ENCODE assay signal across 11 cellular contexts in the genomic region with DNA sequence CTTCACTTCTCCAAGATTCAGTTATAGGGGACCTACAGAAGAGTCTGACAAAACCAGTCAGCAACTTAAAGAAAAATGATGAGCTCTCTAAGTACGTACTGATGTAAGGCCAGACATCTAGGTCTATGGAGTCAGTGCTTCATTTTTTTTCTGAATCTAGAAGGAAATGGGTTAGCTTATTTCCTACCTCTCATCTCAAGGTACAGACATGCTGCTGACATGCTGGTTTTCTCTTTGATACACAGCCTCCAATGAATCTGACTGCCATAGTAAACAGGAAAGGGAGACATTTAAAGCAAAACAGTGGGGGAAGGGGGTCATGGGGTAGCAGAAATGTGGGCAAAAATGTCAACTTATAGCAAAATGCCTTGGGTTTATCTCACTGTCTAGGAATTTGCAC. TPM values are rescaled to one million over a fixed set of nuclear protein-coding genes. Genes with fewer than 3 reads are reported as not detected.
DNase-seq lines count a peak whose midpoint lies in the region; ATAC-seq and TF ChIP-seq lines count a peak whose summit lies in the region.
"Had no signal": no experiment of that assay in that cellular context is flagged by ENCODE, and none has a peak within 500 bp of the region (broad histone marks: within the 10 kb centered on the region; RNA-seq: fewer than 3 reads in every experiment).

No MANE protein-coding gene starts in this region.

- no peak overlapping the region for H2AFZ ChIP-seq in mammary epithelial cell (ENCODE audit: low read depth, low read length)

- H3K27me3 Mint-ChIP-seq in HFFc6 (ENCODE audit: insufficient read depth), result no peaks in the 10 kb centered on the region
- no peaks in the 10 kb centered on the region for H3K27me3 Mint-ChIP-seq in activated naive CD8-positive, alpha-beta T cell

- no peak overlapping the region for H3K4me3 Mint-ChIP-seq in HFFc6
- peak overlapping the region; percentile 54 for H3K4me3 Mint-ChIP-seq in activated naive CD8-positive, alpha-beta T cell

- no peaks in the 10 kb centered on the region for H4K20me1 ChIP-seq in mammary epithelial cell (ENCODE audit: insufficient read depth, low read length)

- H3K27me3 ChIP-seq in mucosa of rectum (ENCODE audit: control insufficient read depth in 2 of 2, insufficient read depth in 2 of 2, low read length in 2 of 2) (no peaks in the 10 kb centered on the region), mammary epithelial cell (ENCODE audit: insufficient read depth, low read length) (no peaks in the 10 kb centered on the region)

- peak overlapping the region; percentile 42 for H3K27ac Mint-ChIP-seq in HFFc6
- peak overlapping the region; percentile 94 for H3K27ac Mint-ChIP-seq in activated naive CD8-positive, alpha-beta T cell

- H3K4me1 ChIP-seq in mucosa of rectum (ENCODE audit: control insufficient read depth in 2 of 2, insufficient read depth in 2 of 2, low read length in 2 of 2) (peaks cover 13 to 14% of the 10 kb centered on the region in 2 donors), mammary epithelial cell (ENCODE audit: insufficient read depth, low read length) (peaks cover 15% of the 10 kb centered on the region)

- in situ Hi-C loops in Caki2 (cut with HindIII; ENCODE audit: low pct_unique_long_range_greater_than_20kb, low sequenced_read_pairs), result no loop called here
- in situ Hi-C loops in mammary epithelial cell (cut with MboI; ENCODE audit: low sequenced_read_pairs in 2 of 2), result no loop called here

- H3K36me3 ChIP-seq in mucosa of rectum (ENCODE audit: control insufficient read depth in 2 of 2, insufficient read depth in 2 of 2, low read length in 2 of 2), result peaks cover 5 to 7% of the 10 kb centered on the region in 2 donors
- peaks cover 12% of the 10 kb centered on the region for H3K36me3 ChIP-seq in mammary epithelial cell (ENCODE audit: insufficient read depth, low read length)

- intact Hi-C loops in mammary epithelial cell (cut with micrococcal nuclease), result no loop called here

- TF ChIP-seq CTCF in HFFc6 (IDR thresholded peaks at IDR 0.05) (no peak), mammary epithelial cell (conservative IDR thresholded peaks at IDR 0.05 in 1 of 2, IDR thresholded peaks at IDR 0.05 in 1 of 2; ENCODE audit: extremely low read depth in 1 of 2, insufficient read depth in 1 of 2, low read depth in 1 of 2, low read length in 2 of 2) (no peak)

- H3K36me3 Mint-ChIP-seq in HFFc6 (ENCODE audit: low read depth), result peaks cover 34% of the 10 kb centered on the region
- peaks cover 8% of the 10 kb centered on the region for H3K36me3 Mint-ChIP-seq in activated naive CD8-positive, alpha-beta T cell

- peak; percentile 70 for DNase-seq in Caki2 (ENCODE audit: low read depth)
- DNase-seq in HFFc6, result no peak
- no peak for DNase-seq in effector CD8-positive, alpha-beta T cell (lab: John Stamatoyannopoulos, UW)
- no peak for DNase-seq in mammary epithelial cell
- no peak for DNase-seq in iPS-NIHi11 (ENCODE audit: low spot score)
- DNase-seq: DMS79, NCI-H446 had no signal

- no TSS peak for BruUV-seq in mammary epithelial cell (replicated peaks; lab: Mats Ljungman, UMichigan)

- H3K27ac ChIP-seq in mucosa of rectum (ENCODE audit: low read depth in 2 of 2, low read length in 2 of 2) (peak overlapping the region; percentile 20 to 44), mammary epithelial cell (ENCODE audit: insufficient read depth, low read depth, low read length) (no peak overlapping the region)

- WGBS in mammary epithelial cell (ENCODE audit: low coverage, missing lambda C conversion rate), result 57% methylated on average over 1 of the region's 1 CpG

- H3K4me2 ChIP-seq in mammary epithelial cell (ENCODE audit: insufficient read depth, low read depth, low read length), result no peak overlapping the region

- H3K79me2 ChIP-seq in mammary epithelial cell (ENCODE audit: insufficient read depth, low read length), result peaks cover 77% of the 10 kb centered on the region

- CTCF ChIA-PET in mammary epithelial cell (lab: Charles Lee; ENCODE audit: low non-redundant PET), result no interaction called here

- no peak for ATAC-seq in GM21515 (IDR thresholded peaks at IDR 0.05; ENCODE audit: unreplicated experiment)

- H3K9me3 Mint-ChIP-seq in HFFc6, result no peaks in the 10 kb centered on the region
- no peaks in the 10 kb centered on the region for H3K9me3 Mint-ChIP-seq in activated naive CD8-positive, alpha-beta T cell (ENCODE audit: low read depth)

- no peaks in the 10 kb centered on the region for H3K9me3 ChIP-seq in mucosa of rectum (ENCODE audit: control insufficient read depth in 2 of 2, low read length in 2 of 2)
- no peaks in the 10 kb centered on the region for H3K9me3 ChIP-seq in mammary epithelial cell (replicated peaks; ENCODE audit: insufficient read depth, low read length)

- dilution Hi-C loops in mammary epithelial cell (cut with HindIII; ENCODE audit: low sequenced_read_pairs), result no loop called here

- H3K4me1 Mint-ChIP-seq in HFFc6 (ENCODE audit: low read depth), result peaks cover 62% of the 10 kb centered on the region
- peaks cover 77% of the 10 kb centered on the region for H3K4me1 Mint-ChIP-seq in activated naive CD8-positive, alpha-beta T cell (ENCODE audit: low read depth)

- H3K9ac ChIP-seq in mucosa of rectum (ENCODE audit: low read depth in 1 of 2, low read length in 2 of 2) (no peak overlapping the region), mammary epithelial cell (ENCODE audit: insufficient read depth, low read length) (no peak overlapping the region)

- H3K4me3 ChIP-seq in mucosa of rectum (ENCODE audit: low read length in 2 of 2) (no peak overlapping the region), mammary epithelial cell (replicated peaks in 1 of 3; ENCODE audit: insufficient read depth in 1 of 3, low read depth in 2 of 3, low read length in 3 of 3) (no peak overlapping the region)
- H3K4me3 ChIP-seq: skin epidermis had no signal

RNA-seq across cellular contexts. Expression of a gene that starts 16.4 kb away (rescaled TPM):
- 172 and 220 TPM in 2 replicates for total RNA-seq in Caki2 (2014; rRNA removed; shearing (Covaris generic); ENCODE audit: low replicate concordance)
- total RNA-seq in HFFc6 (2021; fragmentation: NEBNext Ultra II Directional; extraction: Animal tissue kit (Norgen Biotek cat#: 25700)), result 10 to 100 TPM; 35.9 to 43.4 (median 39.1) TPM
- 10 to 100 TPM; 31.3 to 32.3 TPM for total RNA-seq in mammary epithelial cell
- 27.2 TPM for polyA plus RNA-seq in mammary epithelial cell
- 14.1 TPM for polyA minus RNA-seq in mammary epithelial cell
